In the genomic region with DNA sequence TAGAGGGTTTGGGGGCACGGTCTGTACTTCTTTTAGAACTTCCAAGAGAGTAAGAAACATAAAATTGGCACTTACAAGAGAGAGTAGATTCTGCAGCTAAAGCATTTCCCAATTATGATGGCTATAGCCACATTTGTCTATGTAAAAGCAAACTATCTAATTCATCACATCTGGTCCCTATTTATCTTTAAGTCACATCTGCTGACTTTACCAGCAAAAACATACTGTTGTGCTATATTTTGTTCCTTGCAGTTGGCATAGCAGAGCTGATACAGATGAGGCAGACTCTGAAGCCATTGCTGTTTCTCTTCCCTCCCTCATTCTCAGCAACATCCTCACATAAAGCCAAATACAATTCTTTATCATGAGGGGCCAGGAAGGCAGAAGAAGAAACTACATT, we compare ENCODE assay signal across 18 cellular contexts.
"Had no signal": no experiment of that assay in that cellular context is flagged by ENCODE, and none has a peak within 500 bp of the region (broad histone marks: within the 10 kb centered on the region; RNA-seq: fewer than 3 reads in every experiment).

No MANE protein-coding gene starts in this region.

- ATAC-seq: Panc1, PC-3, T-cell had no signal

- H3K27ac ChIP-seq: RWPE1 had no signal

- H3K36me3 Mint-ChIP-seq: T-cell had no signal

- H3K4me1 Mint-ChIP-seq: T-cell had no signal

- H3K27me3 Mint-ChIP-seq: T-cell had no signal

- DNase-seq: KBM-7, MV-4-11, NCI-H1048, NCI-H1105, NCI-H1417, NCI-H1436 treated with DMSO at 0.1 percent for 48 hours, NCI-H1694, NCI-H187 treated with DMSO at 0.1 percent for 48 hours, NCI-H2029 treated with DMSO at 0.1 percent for 48 hours, NCI-H524, NCI-H526 treated with DMSO at 0.1 percent for 48 hours, NCI-H774, PC-3, SHP77, SW 1271, T-cell had no signal

- H3K27ac Mint-ChIP-seq: T-cell had no signal

- H3K4me3 Mint-ChIP-seq: T-cell had no signal
